In the genomic region with DNA sequence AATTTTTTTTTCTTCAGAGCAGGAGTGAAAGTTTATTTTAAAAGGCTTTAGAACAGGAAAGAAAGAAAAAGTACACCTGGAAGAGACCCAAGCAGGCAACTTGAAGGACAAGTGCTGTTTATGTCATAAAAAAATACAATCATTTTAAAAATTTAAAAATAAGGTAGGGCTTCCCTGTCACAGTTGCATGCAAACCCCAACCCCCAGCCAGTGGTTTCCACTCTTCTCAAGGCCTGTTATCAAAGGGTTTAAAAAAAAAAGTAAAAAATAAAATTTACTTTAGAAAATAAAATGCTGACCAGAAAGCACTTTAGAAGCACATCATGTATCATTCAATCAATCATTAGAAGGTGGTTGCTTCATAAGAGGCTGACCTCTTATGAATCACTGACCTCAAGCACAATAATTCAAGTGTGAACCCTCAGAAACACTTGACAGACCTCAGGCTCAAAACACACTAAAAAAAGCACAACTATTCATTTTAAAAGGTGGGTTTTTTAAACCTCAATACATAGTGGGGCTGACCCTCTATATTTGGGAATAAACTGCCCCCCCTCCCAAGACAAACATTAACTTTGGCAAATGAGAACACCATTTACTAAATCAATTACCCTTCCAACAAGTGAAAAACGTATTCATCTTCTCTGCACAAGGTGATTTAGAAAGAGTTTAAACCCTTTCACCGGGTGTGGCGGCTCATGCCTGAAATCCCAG, we compare ENCODE assay signal across 9 cellular contexts. TPM values are rescaled to one million over a fixed set of nuclear protein-coding genes. Genes with fewer than 3 reads are reported as not detected.
A peak's percentile ranks its signal among the peaks of the same experiment; 100 is the strongest.
DNase-seq lines count a peak whose midpoint lies in the region; ATAC-seq and TF ChIP-seq lines count a peak whose summit lies in the region.
"Had no signal": no experiment of that assay in that cellular context is flagged by ENCODE, and none has a peak within 500 bp of the region (broad histone marks: within the 10 kb centered on the region; RNA-seq: fewer than 3 reads in every experiment).

No MANE protein-coding gene starts in this region.

- H3K27ac ChIP-seq in gastroesophageal sphincter = peak overlapping the region in 2 of 4 donors; percentile 1 to 32
- peak overlapping the region; percentile 66 to 70 (median 67) for H3K27ac ChIP-seq in thyroid gland

- CTCF ChIA-PET in activated CD4-positive, alpha-beta T cell treated with anti-CD3 and anti-CD28 coated beads for 36 hours (lab: Charles Lee) = interaction anchor here (1.4 kb wide), 1 partner anchor 15 kb away, joined by 7 read pairs; the partner anchor contains the start of gene ILRUN
- CTCF ChIA-PET in activated CD4-positive, alpha-beta T cell treated with anti-CD3 and anti-CD28 coated beads, Interleukin-2, amount 10 ng/mL, durations not matched to agents 7 days and 5 days (lab: Charles Lee) = interaction anchor here (1.0 kb wide), 1 partner anchor 9 kb away, joined by 3 read pairs; no protein-coding TSS in a partner anchor

- H3K4me3 ChIP-seq in gastroesophageal sphincter (no peak overlapping the region), thyroid gland (replicated peaks in 1 of 3) (no peak overlapping the region)

- POLR2A ChIA-PET in activated CD4-positive, alpha-beta T cell treated with anti-CD3 and anti-CD28 coated beads for 36 hours (lab: Charles Lee) = interaction anchor here (0.7 kb wide), 1 partner anchor 617 kb away, joined by 3 read pairs; no protein-coding TSS in a partner anchor
- POLR2A ChIA-PET in activated CD4-positive, alpha-beta T cell treated with anti-CD3 and anti-CD28 coated beads, Interleukin-2, amount 10 ng/mL, durations not matched to agents 7 days and 5 days (lab: Charles Lee) = interaction anchor here (0.6 kb wide), 1 partner anchor 622 kb away, joined by 3 read pairs; no protein-coding TSS in a partner anchor

- H3K36me3 ChIP-seq in gastroesophageal sphincter (no peaks in the 10 kb centered on the region), thyroid gland (no peaks in the 10 kb centered on the region)
- H3K36me3 ChIP-seq: BE2C had no signal

- TF ChIP-seq EP300 in gastroesophageal sphincter (IDR thresholded peaks at IDR 0.05) = no peak

- H3K4me1 Mint-ChIP-seq in activated CD4-positive, alpha-beta T cell treated with anti-CD3 and anti-CD28 coated beads for 36 hours = peaks cover 27% of the 10 kb centered on the region
- H3K4me1 Mint-ChIP-seq in activated CD4-positive, alpha-beta T cell treated with anti-CD3 and anti-CD28 coated beads, Interleukin-2, amount 10 ng/mL, durations not matched to agents 7 days and 5 days = peaks cover 18% of the 10 kb centered on the region

- TF ChIP-seq POLR2A in gastroesophageal sphincter (IDR thresholded peaks at IDR 0.05) (no peak), thyroid gland (IDR thresholded peaks at IDR 0.05) (no peak)

- H3K36me3 Mint-ChIP-seq in activated CD4-positive, alpha-beta T cell treated with anti-CD3 and anti-CD28 coated beads for 36 hours (ENCODE audit: low read depth) = no peaks in the 10 kb centered on the region
- H3K36me3 Mint-ChIP-seq in activated CD4-positive, alpha-beta T cell treated with anti-CD3 and anti-CD28 coated beads, Interleukin-2, amount 10 ng/mL, durations not matched to agents 7 days and 5 days (ENCODE audit: low read depth) = peaks cover 6% of the 10 kb centered on the region

- TF ChIP-seq CTCF in gastroesophageal sphincter (IDR thresholded peaks at IDR 0.05) (no peak), thyroid gland (IDR thresholded peaks at IDR 0.05) (no peak)

- 51 to 69% methylated on average over 3 of the region's 3 CpGs for WGBS in gastroesophageal sphincter (ENCODE audit: low coverage in 1 of 2), 2 donors
- 67 to 70% methylated on average over 3 of the region's 3 CpGs for WGBS in thyroid gland, 2 donors

- peak; percentile 53 for ATAC-seq in activated CD4-positive, alpha-beta T cell treated with anti-CD3 and anti-CD28 coated beads for 36 hours
- peak; percentile 55 for ATAC-seq in gastroesophageal sphincter

- no peaks in the 10 kb centered on the region for H3K27me3 ChIP-seq in gastroesophageal sphincter
- no peaks in the 10 kb centered on the region for H3K27me3 ChIP-seq in thyroid gland
- H3K27me3 ChIP-seq: BE2C had no signal

- no peaks in the 10 kb centered on the region for H3K27me3 Mint-ChIP-seq in activated CD4-positive, alpha-beta T cell treated with anti-CD3 and anti-CD28 coated beads for 36 hours
- H3K27me3 Mint-ChIP-seq in activated CD4-positive, alpha-beta T cell treated with anti-CD3 and anti-CD28 coated beads, Interleukin-2, amount 10 ng/mL, durations not matched to agents 7 days and 5 days = no peaks in the 10 kb centered on the region

- H3K4me1 ChIP-seq in gastroesophageal sphincter = peaks cover 10 to 53% (median 12%) of the 10 kb centered on the region in 3 donors
- peaks cover 20 to 45% of the 10 kb centered on the region in 2 donors for H3K4me1 ChIP-seq in thyroid gland
- H3K4me1 ChIP-seq: BE2C had no signal

- H3K27ac Mint-ChIP-seq in activated CD4-positive, alpha-beta T cell treated with anti-CD3 and anti-CD28 coated beads for 36 hours = no peak overlapping the region
- H3K27ac Mint-ChIP-seq in activated CD4-positive, alpha-beta T cell treated with anti-CD3 and anti-CD28 coated beads, Interleukin-2, amount 10 ng/mL, durations not matched to agents 7 days and 5 days = no peak overlapping the region

- no peaks in the 10 kb centered on the region for H3K9me3 Mint-ChIP-seq in activated CD4-positive, alpha-beta T cell treated with anti-CD3 and anti-CD28 coated beads for 36 hours (ENCODE audit: low read depth)
- no peaks in the 10 kb centered on the region for H3K9me3 Mint-ChIP-seq in activated CD4-positive, alpha-beta T cell treated with anti-CD3 and anti-CD28 coated beads, Interleukin-2, amount 10 ng/mL, durations not matched to agents 7 days and 5 days

- intact Hi-C loops in activated CD4-positive, alpha-beta T cell treated with anti-CD3 and anti-CD28 coated beads for 36 hours (cut with DNase I, micrococcal nuclease) = no loop called here
- intact Hi-C loops in thyroid gland (cut with DNase I) = no loop called here

- H3K9me3 ChIP-seq in gastroesophageal sphincter (no peaks in the 10 kb centered on the region), thyroid gland (no peaks in the 10 kb centered on the region)
- H3K9me3 ChIP-seq: BE2C had no signal

- DNase-seq in activated CD4-positive, alpha-beta T cell treated with anti-CD3 and anti-CD28 coated beads for 36 hours = no peak
- DNase-seq in activated CD4-positive, alpha-beta T cell treated with anti-CD3 and anti-CD28 coated beads, Interleukin-2, amount 50 U/mL, for 4 hours = no peak
- DNase-seq in NCI-H2227 (lab: John Stamatoyannopoulos, UW; ENCODE audit: unreplicated experiment) (peak; percentile 54), thyroid gland (peak in 1 of 2 donors; percentile 25), NCI-H187 (lab: John Stamatoyannopoulos, UW) (no peak), NCI-H2029 (lab: John Stamatoyannopoulos, UW) (no peak)
- no peak for DNase-seq in activated CD4-positive, alpha-beta T cell treated with anti-CD3 and anti-CD28 coated beads, Interleukin-2, amount 10 ng/mL, durations not matched to agents 7 days and 5 days
- DNase-seq: BE2C had no signal

- H3K4me3 Mint-ChIP-seq in activated CD4-positive, alpha-beta T cell treated with anti-CD3 and anti-CD28 coated beads for 36 hours = no peak overlapping the region
- H3K4me3 Mint-ChIP-seq in activated CD4-positive, alpha-beta T cell treated with anti-CD3 and anti-CD28 coated beads, Interleukin-2, amount 10 ng/mL, durations not matched to agents 7 days and 5 days = no peak overlapping the region

RNA-seq across cellular contexts. Expression of gene ILRUN, which starts 15.6 kb away (rescaled TPM):
- 10 to 100 TPM; 56.2 to 66.9 TPM for total RNA-seq in activated CD4-positive, alpha-beta T cell treated with anti-CD3 and anti-CD28 coated beads for 36 hours
- total RNA-seq in gastroesophageal sphincter (100 to 1,000 TPM in 1 of 4 donors, 10 to 100 TPM in 3; 84.4 to 116 (median 96.6) TPM), thyroid gland (100 to 1,000 TPM in 1 of 4 donors, 10 to 100 TPM in 3; 76.5 to 107 (median 89.0) TPM)
- 10 to 100 TPM; 68.0 to 72.0 TPM for total RNA-seq in activated CD4-positive, alpha-beta T cell treated with anti-CD3 and anti-CD28 coated beads, Interleukin-2, amount 10 ng/mL, durations not matched to agents 7 days and 5 days
